8 cellular contexts compared by ENCODE assay signal in genomic region chr4:75724066-75724866, GRCh38. TPM values are rescaled to one million over a fixed set of nuclear protein-coding genes. Genes with fewer than 3 reads are reported as not detected.
DNase-seq lines count a peak whose midpoint lies in the region; ATAC-seq and TF ChIP-seq lines count a peak whose summit lies in the region.

A gene with protein sequence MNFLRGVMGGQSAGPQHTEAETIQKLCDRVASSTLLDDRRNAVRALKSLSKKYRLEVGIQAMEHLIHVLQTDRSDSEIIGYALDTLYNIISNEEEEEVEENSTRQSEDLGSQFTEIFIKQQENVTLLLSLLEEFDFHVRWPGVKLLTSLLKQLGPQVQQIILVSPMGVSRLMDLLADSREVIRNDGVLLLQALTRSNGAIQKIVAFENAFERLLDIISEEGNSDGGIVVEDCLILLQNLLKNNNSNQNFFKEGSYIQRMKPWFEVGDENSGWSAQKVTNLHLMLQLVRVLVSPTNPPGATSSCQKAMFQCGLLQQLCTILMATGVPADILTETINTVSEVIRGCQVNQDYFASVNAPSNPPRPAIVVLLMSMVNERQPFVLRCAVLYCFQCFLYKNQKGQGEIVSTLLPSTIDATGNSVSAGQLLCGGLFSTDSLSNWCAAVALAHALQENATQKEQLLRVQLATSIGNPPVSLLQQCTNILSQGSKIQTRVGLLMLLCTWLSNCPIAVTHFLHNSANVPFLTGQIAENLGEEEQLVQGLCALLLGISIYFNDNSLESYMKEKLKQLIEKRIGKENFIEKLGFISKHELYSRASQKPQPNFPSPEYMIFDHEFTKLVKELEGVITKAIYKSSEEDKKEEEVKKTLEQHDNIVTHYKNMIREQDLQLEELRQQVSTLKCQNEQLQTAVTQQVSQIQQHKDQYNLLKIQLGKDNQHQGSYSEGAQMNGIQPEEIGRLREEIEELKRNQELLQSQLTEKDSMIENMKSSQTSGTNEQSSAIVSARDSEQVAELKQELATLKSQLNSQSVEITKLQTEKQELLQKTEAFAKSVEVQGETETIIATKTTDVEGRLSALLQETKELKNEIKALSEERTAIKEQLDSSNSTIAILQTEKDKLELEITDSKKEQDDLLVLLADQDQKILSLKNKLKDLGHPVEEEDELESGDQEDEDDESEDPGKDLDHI (plus strand): TSS chr4:75724577. CDS start chr4:75724820, 243 bp downstream.

- peak within 1 kb of the TSS; percentile 100 for H3K27ac Mint-ChIP-seq in activated T-helper 17 cell treated with anti-CD3 and anti-CD28 coated beads, Interleukin-2, amount 50 U/mL, for 72 hours
- peak within 1 kb of the TSS; percentile 94 to 100 (median 98) for H3K27ac Mint-ChIP-seq in naive thymus-derived CD8-positive, alpha-beta T cell

- POLR2A ChIA-PET in RWPE1 (lab: Yijun Ruan, JAX; ENCODE audit: low non-redundant PET) = interaction anchor here (0.6 to 0.9 kb wide), 4 partner anchors 40 to 664 kb away, joined by 3 read pairs; partner anchors contain the start of gene G3BP2
- POLR2A ChIA-PET in naive thymus-derived CD8-positive, alpha-beta T cell (lab: Charles Lee) = interaction anchor here (0.7 to 3.5 kb wide), 19 partner anchors 9 to 424 kb away, joined by 3 to 77 read pairs (median 4); partner anchors contain the start of genes CDKL2, G3BP2, NAAA and NUP54

- CTCF ChIA-PET in RWPE1 (lab: Yijun Ruan, JAX) = interaction anchor here (0.6 to 1.6 kb wide), 16 partner anchors 9 to 1406 kb away, joined by 3 to 10 read pairs (median 4); no protein-coding TSS in a partner anchor

- H3K4me3 Mint-ChIP-seq in activated T-helper 17 cell treated with anti-CD3 and anti-CD28 coated beads, Interleukin-2, amount 50 U/mL, for 72 hours = peak within 1 kb of the TSS; percentile 100
- peak within 1 kb of the TSS; percentile 92 to 100 (median 99) for H3K4me3 Mint-ChIP-seq in naive thymus-derived CD8-positive, alpha-beta T cell

- H4K20me1 ChIP-seq in fibroblast of lung (ENCODE audit: control insufficient read depth, extremely low read depth, insufficient read depth, low read length) = no peaks in the 10 kb centered on the region

- peaks cover 9% of the 10 kb centered on the region; the same call in 1 of the 2 replicates for H3K4me1 ChIP-seq in ES-I3 (ENCODE audit: insufficient read depth, low read length)
- H3K4me1 ChIP-seq in fibroblast of lung (ENCODE audit: control insufficient read depth, extremely low read depth, insufficient read depth, low read length) = peaks cover 3% of the 10 kb centered on the region

- H3K27me3 Mint-ChIP-seq in activated T-helper 17 cell treated with anti-CD3 and anti-CD28 coated beads, Interleukin-2, amount 50 U/mL, for 72 hours = no peaks in the 10 kb centered on the region
- H3K27me3 Mint-ChIP-seq in naive thymus-derived CD8-positive, alpha-beta T cell = no peaks in the 10 kb centered on the region

- H3K4me3 ChIP-seq in LNCaP clone FGC (ENCODE audit: low read depth, low read length) (peak within 1 kb of the TSS; percentile 86), fibroblast of lung (replicated peaks in 1 of 4; ENCODE audit: control extremely low read depth in 1 of 4, insufficient read depth in 1 of 4, low read depth in 3 of 4, low read length in 4 of 4) (peak within 1 kb of the TSS; percentile 88 to 96 (median 93))

- peaks cover 41% of the 10 kb centered on the region for H3K36me3 Mint-ChIP-seq in activated T-helper 17 cell treated with anti-CD3 and anti-CD28 coated beads, Interleukin-2, amount 50 U/mL, for 72 hours (ENCODE audit: low read depth)
- H3K36me3 Mint-ChIP-seq in naive thymus-derived CD8-positive, alpha-beta T cell = no peaks in the 10 kb centered on the region

- peaks cover 36% of the 10 kb centered on the region for H3K4me1 Mint-ChIP-seq in activated T-helper 17 cell treated with anti-CD3 and anti-CD28 coated beads, Interleukin-2, amount 50 U/mL, for 72 hours
- H3K4me1 Mint-ChIP-seq in naive thymus-derived CD8-positive, alpha-beta T cell = peaks cover 24 to 62% (median 45%) of the 10 kb centered on the region in 4 donors

- H3K9me3 Mint-ChIP-seq in activated T-helper 17 cell treated with anti-CD3 and anti-CD28 coated beads, Interleukin-2, amount 50 U/mL, for 72 hours = no peaks in the 10 kb centered on the region
- no peaks in the 10 kb centered on the region for H3K9me3 Mint-ChIP-seq in naive thymus-derived CD8-positive, alpha-beta T cell

- H3K4me2 ChIP-seq in fibroblast of lung (ENCODE audit: extremely low read depth, insufficient read depth, low read length) = peak within 1 kb of the TSS; percentile 82

- H3K27ac ChIP-seq in RWPE1 = peak within 1 kb of the TSS; percentile 91
- H3K27ac ChIP-seq in fibroblast of lung (ENCODE audit: insufficient read depth, low read length) = peak within 1 kb of the TSS; percentile 99

- ATAC-seq in activated T-helper 17 cell treated with anti-CD3 and anti-CD28 coated beads, Interleukin-2, amount 50 U/mL, for 72 hours (replicated peaks) = peak; percentile 90
- ATAC-seq in naive thymus-derived CD8-positive, alpha-beta T cell = peak; percentile 89

- H2AFZ ChIP-seq in fibroblast of lung (ENCODE audit: low read length) = peak within 1 kb of the TSS; percentile 64

- DNase-seq in H4 (ENCODE audit: low spot score) (peak; percentile 97), LNCaP clone FGC (ENCODE audit: low read depth) (peak; percentile 97), RWPE1 (ENCODE audit: low spot score) (peak; percentile 95), fibroblast of lung (ENCODE audit: low read depth in 2 of 2) (peak; percentile 99)
- DNase-seq in naive thymus-derived CD8-positive, alpha-beta T cell = peak; percentile 98 to 100 (median 99)
- DNase-seq in stimulated activated naive CD4-positive, alpha-beta T cell (lab: John Stamatoyannopoulos, UW) = peak; percentile 98 to 99 (median 98)

- H3K36me3 ChIP-seq in ES-I3 (ENCODE audit: insufficient read depth, low read length) (no peaks in the 10 kb centered on the region), fibroblast of lung (ENCODE audit: control insufficient read depth, insufficient read depth, low read length) (no peaks in the 10 kb centered on the region)

- no peaks in the 10 kb centered on the region for H3K9me3 ChIP-seq in ES-I3 (ENCODE audit: control insufficient read depth, insufficient read depth, low read length)
- H3K9me3 ChIP-seq in fibroblast of lung (ENCODE audit: control insufficient read depth, insufficient read depth, low read depth, low read length) = no peaks in the 10 kb centered on the region

- peak within 1 kb of the TSS; percentile 96 for H3K9ac ChIP-seq in ES-I3 (ENCODE audit: low read depth, low read length)
- H3K9ac ChIP-seq in fibroblast of lung (ENCODE audit: insufficient read depth, low read length) = peak within 1 kb of the TSS; percentile 99

- no peaks in the 10 kb centered on the region for H3K27me3 ChIP-seq in fibroblast of lung (ENCODE audit: control insufficient read depth, insufficient read depth, low read length)

- TF ChIP-seq CTCF in LNCaP clone FGC (IDR thresholded peaks at IDR 0.05; ENCODE audit: control insufficient read depth, extremely low read depth, insufficient read depth) (peak; percentile 77), RWPE1 (conservative IDR thresholded peaks at IDR 0.05; ENCODE audit: low read depth) (peak; percentile 87), fibroblast of lung (conservative IDR thresholded peaks at IDR 0.05 in 1 of 2, IDR thresholded peaks at IDR 0.05 in 1 of 2; ENCODE audit: low read depth in 1 of 2, low read length in 2 of 2) (peak; percentile 88 to 92)

- peaks cover 48% of the 10 kb centered on the region for H3K79me2 ChIP-seq in fibroblast of lung (ENCODE audit: control insufficient read depth, insufficient read depth, low read length)

RNA-seq across cellular contexts. Expression of the gene that starts here (rescaled TPM):
- total RNA-seq in H4 (2014; rRNA removed; shearing (Covaris generic)) = 63.4 and 70.9 TPM in 2 replicates
- 10 to 100 TPM; 55.8 to 66.0 TPM for total RNA-seq in activated T-helper 17 cell treated with anti-CD3 and anti-CD28 coated beads, Interleukin-2, amount 50 U/mL, for 72 hours
- 101 and 123 TPM in 2 replicates for total RNA-seq in fibroblast of lung
- 83.5 and 130 TPM in 2 replicates for polyA plus RNA-seq in fibroblast of lung
- 56.4 and 82.8 TPM in 2 replicates for polyA plus RNA-seq in fibroblast of lung (2012)
- 24.2 and 27.1 TPM in 2 replicates for polyA minus RNA-seq in fibroblast of lung (ENCODE audit: low replicate concordance)
- 10 to 100 TPM; 32.3 to 36.6 TPM for total RNA-seq in naive thymus-derived CD8-positive, alpha-beta T cell
- 10 to 100 TPM; 22.0 to 26.5 (median 24.4) TPM for polyA plus RNA-seq in naive thymus-derived CD8-positive, alpha-beta T cell

Comparison
In these comparisons a context has a peak if more than half of its experiments do, and no peak if none do; other contexts are left out.
1. Peak in every context shown above with its lines: DNase-seq, ATAC-seq, H3K4me3 ChIP-seq and H3K27ac ChIP-seq.